Comparison of ENCODE assay signal across 33 cellular contexts in the genomic region with DNA sequence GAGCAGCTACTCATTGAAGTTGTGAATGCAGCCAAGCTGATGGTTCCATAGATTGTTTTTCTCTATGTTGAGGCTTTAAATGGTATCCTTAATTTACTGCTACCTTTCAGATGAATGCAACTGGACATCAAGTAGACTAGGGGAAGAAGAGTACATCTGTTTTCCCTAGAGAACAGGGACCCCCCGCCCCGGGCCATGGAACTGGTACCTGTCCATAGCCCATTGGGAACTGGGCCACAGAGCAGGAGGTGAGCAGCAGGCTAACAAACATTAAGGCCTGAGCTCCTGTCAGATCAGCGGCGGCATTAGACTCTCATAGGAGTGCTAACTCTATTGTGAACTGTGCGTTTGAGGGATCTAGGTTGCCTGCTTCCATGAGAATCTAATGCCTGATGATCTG.
"Had no signal": no experiment of that assay in that cellular context is flagged by ENCODE, and none has a peak within 500 bp of the region (broad histone marks: within the 10 kb centered on the region; RNA-seq: fewer than 3 reads in every experiment).

No MANE protein-coding gene starts in this region.

- H3K4me3 ChIP-seq: MG63 had no signal

- DNase-seq: Karpas-422, Kasumi-1, KG1, MG63, MM.1S, MV-4-11, NCI-H1048, NCI-H1092, NCI-H1092 treated with DMSO at 0.1 percent for 48 hours, NCI-H1105, NCI-H1105 treated with DMSO at 0.1 percent for 48 hours, NCI-H1417, NCI-H1417 treated with DMSO at 0.1 percent for 48 hours, NCI-H1436, NCI-H1436 treated with DMSO at 0.1 percent for 48 hours, NCI-H146, NCI-H1694, NCI-H1694 treated with DMSO at 0.1 percent for 48 hours, NCI-H187, NCI-H187 treated with DMSO at 0.1 percent for 48 hours, NCI-H1930, NCI-H2029, NCI-H2029 treated with DMSO at 0.1 percent for 48 hours, NCI-H2081, NCI-H2081 treated with DMSO at 0.1 percent for 48 hours, NCI-H2107, NCI-H2171, NCI-H2171 treated with DMSO at 0.1 percent for 48 hours, NCI-H2227 treated with DMSO at 0.1 percent for 48 hours, NCI-H345, NCI-H446, NCI-H446 treated with DMSO at 0.1 percent for 48 hours had no signal

- H3K9me3 ChIP-seq: MG63 had no signal

- H3K27me3 ChIP-seq: MG63 had no signal

- H3K27ac ChIP-seq: KMS-11 had no signal

- H3K36me3 ChIP-seq: MG63 had no signal
